8 cellular contexts compared by ENCODE assay signal in genomic region chr5:147628054-147628895, GRCh38.
A peak's percentile ranks its signal among the peaks of the same experiment; 100 is the strongest.
DNase-seq lines count a peak whose midpoint lies in the region; ATAC-seq lines count a peak whose summit lies in the region.

No MANE protein-coding gene starts in this region.

- no peaks in the 10 kb centered on the region for H3K4me1 ChIP-seq in effector memory CD4-positive, alpha-beta T cell (ENCODE audit: control insufficient read depth, insufficient read depth, low read length, poor library complexity, severe bottlenecking)

- no peaks in the 10 kb centered on the region for H3K9me3 ChIP-seq in effector memory CD4-positive, alpha-beta T cell (ENCODE audit: control insufficient read depth, low read length)

- DNase-seq in DMS 273 (lab: John Stamatoyannopoulos, UW; ENCODE audit: unreplicated experiment) (peak; percentile 90), NCI-H510A treated with DMSO at 0.1 percent for 48 hours (lab: John Stamatoyannopoulos, UW) (peak; percentile 77), medulla oblongata (ENCODE audit: extremely low spot score) (peak; percentile 94)
- DNase-seq in activated CD4-positive, alpha-beta T cell treated with anti-CD3 and anti-CD28 coated beads, Interleukin-2, amount 50 U/mL, for 4 hours, result peak; percentile 24 to 37
- DNase-seq in effector memory CD4-positive, alpha-beta T cell, result peak in 2 of 3 donors; percentile 1 to 2
- DNase-seq in stimulated activated CD8-positive, alpha-beta memory T cell treated with anti-CD3 and anti-CD28 coated beads, Interleukin-7, amount 100 ng/mL, for 24 hours (ENCODE audit: low read depth), result peak; percentile 2

- H3K4me3 ChIP-seq in effector memory CD4-positive, alpha-beta T cell (ENCODE audit: insufficient read depth, low read depth, low read length, poor library complexity, severe bottlenecking), result no peak overlapping the region

- no peaks in the 10 kb centered on the region for H3K36me3 ChIP-seq in effector memory CD4-positive, alpha-beta T cell (ENCODE audit: control insufficient read depth, insufficient read depth, low read length)

- H3K27ac ChIP-seq in effector memory CD4-positive, alpha-beta T cell (ENCODE audit: insufficient read depth, low read length, poor library complexity, severe bottlenecking), result no peak overlapping the region

- ATAC-seq in GM19463 (IDR thresholded peaks at IDR 0.05; ENCODE audit: unreplicated experiment) (peak; percentile 94), HG03469 (IDR thresholded peaks at IDR 0.05; ENCODE audit: unreplicated experiment) (peak; percentile 87)

- no peaks in the 10 kb centered on the region for H3K27me3 ChIP-seq in effector memory CD4-positive, alpha-beta T cell (replicated peaks; ENCODE audit: control insufficient read depth, insufficient read depth, low read length, poor library complexity, severe bottlenecking)

Comparison
In these comparisons a context has a peak if more than half of its experiments do, and no peak if none do; other contexts are left out.
1. DNase-seq: peak in every context shown above with its lines; median percentile 94 in medulla oblongata; 90 in DMS 273; 77 in NCI-H510A treated with DMSO at 0.1 percent for 48 hours; 30 in activated CD4-positive, alpha-beta T cell treated with anti-CD3 and anti-CD28 coated beads, Interleukin-2, amount 50 U/mL, for 4 hours; 2 in stimulated activated CD8-positive, alpha-beta memory T cell treated with anti-CD3 and anti-CD28 coated beads, Interleukin-7, amount 100 ng/mL, for 24 hours; 2 in effector memory CD4-positive, alpha-beta T cell.